1 cellular context compared by ENCODE assay signal in genomic region chr15:23446215-23447106, GRCh38.
TF ChIP-seq lines count a peak whose summit lies in the region.

No MANE protein-coding gene starts in this region.

TF ChIP-seq in HepG2, 621 proteins besides CTCF, POLR2A, EP300 and RAD21 (continued from another document and continues in another):
- TF ChIP-seq HNF1A (IDR thresholded peaks at IDR 0.05; ENCODE audit: low read depth) (no peak), HNF1A (CRISPR knock-in tag; IDR thresholded peaks at IDR 0.05; ENCODE audit: borderline replicate concordance) (no peak), RXRB (CRISPR knock-in tag; IDR thresholded peaks at IDR 0.05; ENCODE audit: borderline replicate concordance) (0 out of 2 replicates have a peak, but pooled peaks have one; percentile 15), PRDM15 (CRISPR knock-in tag; IDR thresholded peaks at IDR 0.05) (no peak), TFAP4 (IDR thresholded peaks at IDR 0.05; ENCODE audit: borderline replicate concordance, low read depth) (peak; percentile 88), MLXIP (CRISPR knock-in tag; IDR thresholded peaks at IDR 0.05; ENCODE audit: borderline replicate concordance) (no peak), ZNF691 (CRISPR knock-in tag; IDR thresholded peaks at IDR 0.05; ENCODE audit: borderline replicate concordance, low read depth) (no peak), SMAD1 (CRISPR knock-in tag; IDR thresholded peaks at IDR 0.05; ENCODE audit: borderline replicate concordance, low read depth) (no peak), SNRNP70 (IDR thresholded peaks at IDR 0.05; ENCODE audit: low read depth, low read length) (no peak), HNRNPH1 (optimal IDR thresholded peaks at IDR 0.05; ENCODE audit: low read depth, low read length) (no peak), ZFAT (CRISPR knock-in tag; conservative IDR thresholded peaks at IDR 0.05) (no peak), ZBTB21 (CRISPR knock-in tag; IDR thresholded peaks at IDR 0.05) (0 out of 2 replicates have a peak, but pooled peaks have one; percentile 19), MEF2D (CRISPR knock-in tag; IDR thresholded peaks at IDR 0.05) (no peak), ZFX (CRISPR knock-in tag; IDR thresholded peaks at IDR 0.05; ENCODE audit: low read depth) (no peak), ZNF234 (CRISPR knock-in tag; conservative IDR thresholded peaks at IDR 0.05) (no peak), KLF16 (CRISPR knock-in tag; IDR thresholded peaks at IDR 0.05) (no peak), ZNF710 (CRISPR knock-in tag; IDR thresholded peaks at IDR 0.05; ENCODE audit: borderline replicate concordance) (no peak), ZNF282 (IDR thresholded peaks at IDR 0.05; ENCODE audit: partially characterized antibody) (no peak), KLF13 (CRISPR knock-in tag; IDR thresholded peaks at IDR 0.05) (no peak), ZNF704 (CRISPR knock-in tag; IDR thresholded peaks at IDR 0.05; ENCODE audit: borderline replicate concordance) (no peak), ZNF24 (IDR thresholded peaks at IDR 0.05) (no peak), ZNF468 (CRISPR knock-in tag; IDR thresholded peaks at IDR 0.05) (no peak), ZNF296 (CRISPR knock-in tag; conservative IDR thresholded peaks at IDR 0.05) (no peak), TFE3 (CRISPR knock-in tag; IDR thresholded peaks at IDR 0.05) (0 out of 2 replicates have a peak, but pooled peaks have one; percentile 39), ZNF281 (CRISPR knock-in tag; IDR thresholded peaks at IDR 0.05; ENCODE audit: borderline replicate concordance) (no peak), MXD4 (CRISPR knock-in tag; IDR thresholded peaks at IDR 0.05) (no peak), TEAD3 (CRISPR knock-in tag; optimal IDR thresholded peaks at IDR 0.05; ENCODE audit: borderline replicate concordance) (no peak), MTERF4 (CRISPR knock-in tag; IDR thresholded peaks at IDR 0.05) (no peak), ETV6 (CRISPR knock-in tag; conservative IDR thresholded peaks at IDR 0.05) (no peak), HOXA3 (CRISPR knock-in tag; IDR thresholded peaks at IDR 0.05) (peak; percentile 40; the same call in 1 of the 2 replicates), GTF3A (CRISPR knock-in tag; conservative IDR thresholded peaks at IDR 0.05) (no peak)
